ENCODE assay signal across 26 cellular contexts in the genomic region with DNA sequence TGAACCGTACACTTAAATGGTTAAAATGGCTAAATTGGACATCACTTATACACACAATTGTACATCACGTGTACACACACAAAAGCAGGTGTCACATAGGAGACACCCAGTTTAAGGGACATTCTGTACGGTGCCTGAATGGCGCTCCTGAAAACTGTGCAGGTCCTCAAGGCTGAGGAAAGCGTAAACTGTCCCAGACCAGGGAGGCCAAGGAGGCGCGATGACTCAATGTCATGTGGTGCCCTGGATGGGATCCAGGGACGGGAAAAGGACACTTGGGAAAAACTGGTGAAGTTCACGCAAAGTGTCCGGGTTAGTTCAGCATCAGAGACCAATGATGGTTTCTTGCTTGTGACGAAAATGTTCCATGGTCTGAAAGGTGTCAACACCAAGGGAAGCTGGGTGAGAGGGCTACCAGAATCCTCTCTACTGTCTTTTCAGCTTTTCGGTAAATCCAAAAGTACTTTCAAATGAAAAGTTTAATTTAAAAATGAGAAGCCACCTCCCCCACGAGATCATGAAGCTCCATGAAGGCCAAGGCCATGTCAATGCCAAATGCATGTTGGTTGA.
DNase-seq lines count a peak whose midpoint lies in the region; ATAC-seq and TF ChIP-seq lines count a peak whose summit lies in the region.
"Had no signal": no experiment of that assay in that cellular context is flagged by ENCODE, and none has a peak within 500 bp of the region (broad histone marks: within the 10 kb centered on the region; RNA-seq: fewer than 3 reads in every experiment).

No MANE protein-coding gene starts in this region.

- no peak overlapping the region for H3K4me3 ChIP-seq in AG10803 (ENCODE audit: low read length)
- no peak overlapping the region for H3K4me3 ChIP-seq in HCT116 (replicated peaks in 1 of 2; ENCODE audit: low read depth in 1 of 2, low read length in 2 of 2)
- H3K4me3 ChIP-seq in fibroblast of villous mesenchyme (ENCODE audit: low read depth, low read length) = no peak overlapping the region
- no peak overlapping the region for H3K4me3 ChIP-seq in Karpas-422 (ENCODE audit: low read length)
- H3K4me3 ChIP-seq: MG63 had no signal

- no peaks in the 10 kb centered on the region for H3K9me3 Mint-ChIP-seq in natural killer cell
- H3K9me3 Mint-ChIP-seq: activated T-helper 1 cell treated with anti-CD3 and anti-CD28 coated beads, Interleukin-12 subunit alpha, Interleukin-12 subunit beta, Interleukin-2, Interleukin-4 antibody, amounts not matched to agents 30 ng/mL and 10 ng/mL and 1 ng/mL, durations not matched to agents 14 hours and 24 hours and 36 hours; mesothelial cell of epicardium; type B pancreatic cell; WTC11 had no signal

- H3K79me2 ChIP-seq in HCT116 (ENCODE audit: insufficient read depth, low read length) = peaks cover 98% of the 10 kb centered on the region
- no peaks in the 10 kb centered on the region for H3K79me2 ChIP-seq in Karpas-422 (ENCODE audit: low read length)

- CTCF ChIA-PET in HCT116 (lab: Charles Lee) = no interaction called here

- no peaks in the 10 kb centered on the region for H3K27me3 Mint-ChIP-seq in natural killer cell (ENCODE audit: low read depth in 2 of 2)
- H3K27me3 Mint-ChIP-seq: activated naive CD4-positive, alpha-beta T cell treated with anti-CD3 and anti-CD28 coated beads, Interleukin-2, amount 10 ng/mL, durations not matched to agents 7 days and 5 days; naive thymus-derived CD4-positive, alpha-beta T cell; type B pancreatic cell had no signal

- H3K9me2 ChIP-seq in HCT116 (ENCODE audit: insufficient read depth) (no peaks in the 10 kb centered on the region), Karpas-422 (replicated peaks; ENCODE audit: insufficient read depth, low read length) (no peaks in the 10 kb centered on the region)

- no peaks in the 10 kb centered on the region for H3K36me3 Mint-ChIP-seq in natural killer cell
- H3K36me3 Mint-ChIP-seq: activated naive CD4-positive, alpha-beta T cell treated with anti-CD3 and anti-CD28 coated beads, Interleukin-2, amount 10 ng/mL, durations not matched to agents 7 days and 5 days; type B pancreatic cell; WTC11 had no signal

- peak; percentile 56 for DNase-seq in AG10803 (ENCODE audit: low read depth)
- no peak for DNase-seq in HCT116 (ENCODE audit: low read depth, low spot score)
- peak; percentile 21 for DNase-seq in fibroblast of villous mesenchyme (ENCODE audit: low read depth)
- DNase-seq in natural killer cell = no peak
- DNase-seq in NCI-H345 (lab: John Stamatoyannopoulos, UW) = no peak
- no peak for DNase-seq in SIG-M5 treated with dmso at 0.1 percent for 504 hours (lab: John Stamatoyannopoulos, UW; ENCODE audit: unreplicated experiment)
- DNase-seq in Karpas-422 = no peak
- DNase-seq: activated naive CD4-positive, alpha-beta T cell treated with anti-CD3 and anti-CD28 coated beads, Interleukin-2, amount 10 ng/mL, durations not matched to agents 7 days and 5 days; amniotic stem cell; brain microvascular endothelial cell; head of caudate nucleus; KBM-7; MG63; naive thymus-derived CD4-positive, alpha-beta T cell; NCI-H1417; NCI-H2029 treated with DMSO at 0.1 percent for 48 hours; NCI-H2227 treated with DMSO at 0.1 percent for 48 hours; NCI-H69; SIG-M5 had no signal

- no peak for TF ChIP-seq RAD21 in HCT116 (IDR thresholded peaks at IDR 0.05; ENCODE audit: low read depth)

- H3K9me3 ChIP-seq in HCT116 (ENCODE audit: control insufficient read depth in 1 of 2, insufficient read depth in 1 of 2, low read depth in 1 of 2, low read length in 2 of 2) (no peaks in the 10 kb centered on the region), Karpas-422 (ENCODE audit: low read length) (no peaks in the 10 kb centered on the region)
- H3K9me3 ChIP-seq: MG63 had no signal

- H3K27ac Mint-ChIP-seq in natural killer cell = peak overlapping the region; percentile 70 to 82
- H3K27ac Mint-ChIP-seq: activated naive CD4-positive, alpha-beta T cell treated with anti-CD3 and anti-CD28 coated beads, Interleukin-2, amount 10 ng/mL, durations not matched to agents 7 days and 5 days; activated T-helper 1 cell treated with anti-CD3 and anti-CD28 coated beads, Interleukin-12 subunit alpha, Interleukin-12 subunit beta, Interleukin-2, Interleukin-4 antibody, amounts not matched to agents 30 ng/mL and 10 ng/mL and 1 ng/mL, durations not matched to agents 14 hours and 24 hours and 36 hours; mesothelial cell of epicardium; type B pancreatic cell; WTC11 had no signal

- H2AFZ ChIP-seq in HCT116 (ENCODE audit: low read depth, low read length, poor library complexity, severe bottlenecking) (no peak overlapping the region), Karpas-422 (ENCODE audit: low read length) (no peak overlapping the region)

- H3K4me2 ChIP-seq in HCT116 (ENCODE audit: low read length) (peak overlapping the region; percentile 48), Karpas-422 (ENCODE audit: low read depth, low read length, poor library complexity, severe bottlenecking) (no peak overlapping the region)

- peaks cover 52 to 88% of the 10 kb centered on the region in 2 experiments for H3K4me1 ChIP-seq in HCT116 (ENCODE audit: control insufficient read depth in 1 of 2, insufficient read depth in 2 of 2, low read length in 2 of 2)
- H3K4me1 ChIP-seq in Karpas-422 (ENCODE audit: low read length) = no peaks in the 10 kb centered on the region

- H3K36me3 ChIP-seq in HCT116 (ENCODE audit: control insufficient read depth in 1 of 2, insufficient read depth in 2 of 2, low read length in 2 of 2) (peaks cover 0 to 4% of the 10 kb centered on the region in 2 experiments; a peak in 1 of 4 replicates), Karpas-422 (ENCODE audit: insufficient read depth, low read length) (no peaks in the 10 kb centered on the region)
- H3K36me3 ChIP-seq: brain microvascular endothelial cell, MG63 had no signal

- H3K9ac ChIP-seq in HCT116 (ENCODE audit: low read length) = peak overlapping the region; percentile 9; the same call in 1 of the 2 replicates
- no peak overlapping the region for H3K9ac ChIP-seq in Karpas-422 (ENCODE audit: low read length)

- RAD21 ChIA-PET in HCT116 (lab: Charles Lee; ENCODE audit: low non-redundant PET in 1 of 2, low total read pairs in 2 of 2, uncharacterized antibody in 2 of 2, unreplicated experiment in 2 of 2) = no interaction called here

- peaks cover 71 to 76% of the 10 kb centered on the region in 2 donors for H3K4me1 Mint-ChIP-seq in natural killer cell

- H3K27me3 ChIP-seq in HCT116 (ENCODE audit: insufficient read depth, low read length) (no peaks in the 10 kb centered on the region), Karpas-422 (ENCODE audit: low read length) (no peaks in the 10 kb centered on the region)
- H3K27me3 ChIP-seq: brain microvascular endothelial cell, MG63 had no signal

- intact Hi-C loops in HCT116 (cut with micrococcal nuclease) = no loop called here
- intact Hi-C loops in natural killer cell (cut with micrococcal nuclease) = loop anchor here (5.0 kb wide), 1 partner anchor 34 kb away; no protein-coding TSS in a partner anchor

- H3K4me3 Mint-ChIP-seq in natural killer cell = peak overlapping the region; percentile 41
- H3K4me3 Mint-ChIP-seq: activated naive CD4-positive, alpha-beta T cell treated with anti-CD3 and anti-CD28 coated beads, Interleukin-2, amount 10 ng/mL, durations not matched to agents 7 days and 5 days; activated T-helper 1 cell treated with anti-CD3 and anti-CD28 coated beads, Interleukin-12 subunit alpha, Interleukin-12 subunit beta, Interleukin-2, Interleukin-4 antibody, amounts not matched to agents 30 ng/mL and 10 ng/mL and 1 ng/mL, durations not matched to agents 14 hours and 24 hours and 36 hours; mesothelial cell of epicardium; naive thymus-derived CD4-positive, alpha-beta T cell; type B pancreatic cell; WTC11 had no signal

- H3K27ac ChIP-seq in HCT116 (ENCODE audit: low read depth, low read length) (no peak overlapping the region), Karpas-422 (ENCODE audit: low read length) (no peak overlapping the region)
- H3K27ac ChIP-seq: brain microvascular endothelial cell, C4-2B had no signal

- peak; percentile 42 for ATAC-seq in HCT116
- ATAC-seq in natural killer cell = peak in 2 of 3 donors; percentile 68 to 71
- ATAC-seq in GM19324 (IDR thresholded peaks at IDR 0.05; ENCODE audit: low FRiP score, unreplicated experiment) = no peak
- ATAC-seq: naive thymus-derived CD4-positive, alpha-beta T cell; Panc1; WTC11 had no signal

- no peak for TF ChIP-seq POLR2A in HCT116 (IDR thresholded peaks at IDR 0.05; ENCODE audit: borderline replicate concordance, extremely low read depth, insufficient read depth, insufficient read length)

- POLR2A ChIA-PET in HCT116 (lab: Charles Lee) = no interaction called here

- TF ChIP-seq CTCF in AG10803 (conservative IDR thresholded peaks at IDR 0.05; ENCODE audit: low read length) (no peak), HCT116 (IDR thresholded peaks at IDR 0.05 in 2 of 3, conservative IDR thresholded peaks at IDR 0.05 in 1 of 3; ENCODE audit: borderline replicate concordance in 1 of 3, insufficient read depth in 1 of 3, low read depth in 2 of 3, low read length in 2 of 3) (no peak), fibroblast of villous mesenchyme (IDR thresholded peaks at IDR 0.05; ENCODE audit: insufficient read depth, low read depth, low read length) (no peak), natural killer cell (IDR thresholded peaks at IDR 0.05) (no peak)

- no TSS peak for BruUV-seq in HCT116 (replicated peaks; lab: Mats Ljungman, UMichigan)

- H4K20me1 ChIP-seq in HCT116 (ENCODE audit: insufficient read depth) = peaks cover 15% of the 10 kb centered on the region; the same call in 1 of the 2 replicates
- peaks cover 34% of the 10 kb centered on the region for H4K20me1 ChIP-seq in Karpas-422 (ENCODE audit: insufficient read depth, low read depth, low read length)

TF ChIP-seq in HCT116, 20 proteins besides CTCF, POLR2A, EP300 and RAD21:
- TF ChIP-seq FOSL1 (IDR thresholded peaks at IDR 0.05; ENCODE audit: low read depth) (peak; percentile 70), POLR2AphosphoS5 (IDR thresholded peaks at IDR 0.05; ENCODE audit: low read depth, low read length) (peak; percentile 42; the same call in 1 of the 2 replicates), MAX (IDR thresholded peaks at IDR 0.05) (peak; percentile 71; the same call in 1 of the 2 replicates)
- TF ChIP-seq, protein P1, sequence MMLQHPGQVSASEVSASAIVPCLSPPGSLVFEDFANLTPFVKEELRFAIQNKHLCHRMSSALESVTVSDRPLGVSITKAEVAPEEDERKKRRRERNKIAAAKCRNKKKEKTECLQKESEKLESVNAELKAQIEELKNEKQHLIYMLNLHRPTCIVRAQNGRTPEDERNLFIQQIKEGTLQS (IDR thresholded peaks at IDR 0.05) = no peak
TF ChIP-seq in HCT116: peak in this region for 3.

Comparison
In these comparisons a context has a peak if more than half of its experiments do, and no peak if none do; other contexts are left out.
1. DNase-seq: peak in AG10803 (single experiment) and fibroblast of villous mesenchyme (single experiment); none in HCT116 (single experiment), natural killer cell (single experiment), NCI-H345 (single experiment), SIG-M5 treated with dmso at 0.1 percent for 504 hours (single experiment) and Karpas-422 (single experiment).